1 cellular context compared by ENCODE assay signal in genomic region chr6:34982424-34982852, GRCh38.
TF ChIP-seq lines count a peak whose summit lies in the region.

No MANE protein-coding gene starts in this region.

TF ChIP-seq in SK-N-SH treated with all-trans-retinoic acid at 6 μM for 48 hours, 23 proteins besides CTCF, POLR2A, EP300 and RAD21 (continued from another document):
- TF ChIP-seq, protein P1, sequence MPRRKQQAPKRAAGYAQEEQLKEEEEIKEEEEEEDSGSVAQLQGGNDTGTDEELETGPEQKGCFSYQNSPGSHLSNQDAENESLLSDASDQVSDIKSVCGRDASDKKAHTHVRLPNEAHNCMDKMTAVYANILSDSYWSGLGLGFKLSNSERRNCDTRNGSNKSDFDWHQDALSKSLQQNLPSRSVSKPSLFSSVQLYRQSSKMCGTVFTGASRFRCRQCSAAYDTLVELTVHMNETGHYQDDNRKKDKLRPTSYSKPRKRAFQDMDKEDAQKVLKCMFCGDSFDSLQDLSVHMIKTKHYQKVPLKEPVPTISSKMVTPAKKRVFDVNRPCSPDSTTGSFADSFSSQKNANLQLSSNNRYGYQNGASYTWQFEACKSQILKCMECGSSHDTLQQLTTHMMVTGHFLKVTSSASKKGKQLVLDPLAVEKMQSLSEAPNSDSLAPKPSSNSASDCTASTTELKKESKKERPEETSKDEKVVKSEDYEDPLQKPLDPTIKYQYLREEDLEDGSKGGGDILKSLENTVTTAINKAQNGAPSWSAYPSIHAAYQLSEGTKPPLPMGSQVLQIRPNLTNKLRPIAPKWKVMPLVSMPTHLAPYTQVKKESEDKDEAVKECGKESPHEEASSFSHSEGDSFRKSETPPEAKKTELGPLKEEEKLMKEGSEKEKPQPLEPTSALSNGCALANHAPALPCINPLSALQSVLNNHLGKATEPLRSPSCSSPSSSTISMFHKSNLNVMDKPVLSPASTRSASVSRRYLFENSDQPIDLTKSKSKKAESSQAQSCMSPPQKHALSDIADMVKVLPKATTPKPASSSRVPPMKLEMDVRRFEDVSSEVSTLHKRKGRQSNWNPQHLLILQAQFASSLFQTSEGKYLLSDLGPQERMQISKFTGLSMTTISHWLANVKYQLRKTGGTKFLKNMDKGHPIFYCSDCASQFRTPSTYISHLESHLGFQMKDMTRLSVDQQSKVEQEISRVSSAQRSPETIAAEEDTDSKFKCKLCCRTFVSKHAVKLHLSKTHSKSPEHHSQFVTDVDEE (CRISPR knock-in tag; IDR thresholded peaks at IDR 0.05): no peak
- TF ChIP-seq ZFP3 (CRISPR knock-in tag; IDR thresholded peaks at IDR 0.05): no peak
- no peak for TF ChIP-seq ZNF70 (CRISPR knock-in tag; IDR thresholded peaks at IDR 0.05)
- TF ChIP-seq ZC3H10 (CRISPR knock-in tag; IDR thresholded peaks at IDR 0.05): no peak
- no peak for TF ChIP-seq ESRRG (CRISPR knock-in tag; IDR thresholded peaks at IDR 0.05)
- no peak for TF ChIP-seq PPARA (CRISPR knock-in tag; IDR thresholded peaks at IDR 0.05; ENCODE audit: borderline replicate concordance)
- TF ChIP-seq BACH2 (CRISPR knock-in tag; IDR thresholded peaks at IDR 0.05; ENCODE audit: borderline replicate concordance): no peak
- TF ChIP-seq CSRNP3 (CRISPR knock-in tag; IDR thresholded peaks at IDR 0.05): no peak
- no peak for TF ChIP-seq PATZ1 (CRISPR knock-in tag; IDR thresholded peaks at IDR 0.05; ENCODE audit: borderline replicate concordance)
- TF ChIP-seq ZNF565 (CRISPR knock-in tag; conservative IDR thresholded peaks at IDR 0.05; ENCODE audit: low read depth): no peak
- TF ChIP-seq TOX (CRISPR knock-in tag; IDR thresholded peaks at IDR 0.05; ENCODE audit: borderline replicate concordance): no peak
- TF ChIP-seq OSR1 (CRISPR knock-in tag; IDR thresholded peaks at IDR 0.05): no peak
- TF ChIP-seq RARB (CRISPR knock-in tag; IDR thresholded peaks at IDR 0.05): no peak
- no peak for TF ChIP-seq ARNTL (CRISPR knock-in tag; IDR thresholded peaks at IDR 0.05; ENCODE audit: borderline replicate concordance, low read depth)
